Comparison of ENCODE assay signal across 8 cellular contexts in genomic region chr12:53200458-53201169, GRCh38. TPM values are rescaled to one million over a fixed set of nuclear protein-coding genes. Genes with fewer than 3 reads are reported as not detected.
DNase-seq lines count a peak whose midpoint lies in the region; ATAC-seq and TF ChIP-seq lines count a peak whose summit lies in the region.

No MANE protein-coding gene starts in this region.

- H3K79me2 ChIP-seq in mammary epithelial cell (ENCODE audit: insufficient read depth, low read length), result no peaks in the 10 kb centered on the region

- no peaks in the 10 kb centered on the region for H3K36me3 ChIP-seq in mammary epithelial cell (ENCODE audit: insufficient read depth, low read length)

- POLR2A ChIA-PET in activated CD8-positive, alpha-beta T cell treated with anti-CD3 and anti-CD28 coated beads, Interleukin-2, amount 10 ng/mL, durations not matched to agents 7 days and 5 days (lab: Charles Lee), result interaction anchor here (0.8 to 7.9 kb wide), 5 partner anchors 10 to 67 kb away, joined by 4 to 57 read pairs (median 6); partner anchors contain the start of genes CSAD, ESPL1 and ZNF740

- TF ChIP-seq CTCF in osteocyte (IDR thresholded peaks at IDR 0.05) (no peak), mammary epithelial cell (conservative IDR thresholded peaks at IDR 0.05 in 1 of 2, IDR thresholded peaks at IDR 0.05 in 1 of 2; ENCODE audit: extremely low read depth in 1 of 2, insufficient read depth in 1 of 2, low read depth in 1 of 2, low read length in 2 of 2) (no peak)

- no peak overlapping the region for H3K9ac ChIP-seq in mammary epithelial cell (ENCODE audit: insufficient read depth, low read length)

- no peak overlapping the region for H2AFZ ChIP-seq in mammary epithelial cell (ENCODE audit: low read depth, low read length)

- ATAC-seq in HG03103 (IDR thresholded peaks at IDR 0.05; ENCODE audit: low read depth, unreplicated experiment), result peak; percentile 42
- ATAC-seq in activated CD8-positive, alpha-beta T cell treated with anti-CD3 and anti-CD28 coated beads, Interleukin-2, amount 10 ng/mL, durations not matched to agents 7 days and 5 days, result peak; percentile 44
- ATAC-seq in stimulated activated naive CD8-positive, alpha-beta T cell treated with anti-CD3 and anti-CD28 coated beads, Interleukin-15, amount 100 ng/mL, for 72 hours, result peak; percentile 34

- no peaks in the 10 kb centered on the region for H3K27me3 Mint-ChIP-seq in activated CD8-positive, alpha-beta T cell treated with anti-CD3 and anti-CD28 coated beads, Interleukin-2, amount 10 ng/mL, durations not matched to agents 7 days and 5 days (ENCODE audit: low read depth)
- no peaks in the 10 kb centered on the region for H3K27me3 Mint-ChIP-seq in stimulated activated naive CD8-positive, alpha-beta T cell treated with anti-CD3 and anti-CD28 coated beads, Interleukin-15, amount 100 ng/mL, for 72 hours
- H3K27me3 Mint-ChIP-seq in osteocyte (ENCODE audit: unreplicated experiment), result peaks cover 4% of the 10 kb centered on the region

- H3K27ac Mint-ChIP-seq in activated CD8-positive, alpha-beta T cell treated with anti-CD3 and anti-CD28 coated beads, Interleukin-2, amount 10 ng/mL, durations not matched to agents 7 days and 5 days, result peak overlapping the region; percentile 88
- peak overlapping the region; percentile 82 to 84 for H3K27ac Mint-ChIP-seq in stimulated activated naive CD8-positive, alpha-beta T cell treated with anti-CD3 and anti-CD28 coated beads, Interleukin-15, amount 100 ng/mL, for 72 hours
- H3K27ac Mint-ChIP-seq in osteocyte (ENCODE audit: unreplicated experiment), result no peak overlapping the region

- intact Hi-C loops in mammary epithelial cell (cut with micrococcal nuclease), result no loop called here

- in situ Hi-C loops in mammary epithelial cell (cut with MboI; ENCODE audit: low sequenced_read_pairs in 2 of 2), result no loop called here

- BruUV-seq in mammary epithelial cell (replicated peaks; lab: Mats Ljungman, UMichigan), result no TSS peak

- peaks cover 13% of the 10 kb centered on the region for H3K4me1 ChIP-seq in mammary epithelial cell (ENCODE audit: insufficient read depth, low read length)

- 85% methylated on average over 9 of the region's 10 CpGs for WGBS in mammary epithelial cell (ENCODE audit: low coverage, missing lambda C conversion rate)

- no peak overlapping the region for H3K4me2 ChIP-seq in mammary epithelial cell (ENCODE audit: insufficient read depth, low read depth, low read length)

- H3K4me1 Mint-ChIP-seq in activated CD8-positive, alpha-beta T cell treated with anti-CD3 and anti-CD28 coated beads, Interleukin-2, amount 10 ng/mL, durations not matched to agents 7 days and 5 days (ENCODE audit: low read depth), result peaks cover 79% of the 10 kb centered on the region
- peaks cover 79% of the 10 kb centered on the region for H3K4me1 Mint-ChIP-seq in stimulated activated naive CD8-positive, alpha-beta T cell treated with anti-CD3 and anti-CD28 coated beads, Interleukin-15, amount 100 ng/mL, for 72 hours
- peaks cover 5% of the 10 kb centered on the region for H3K4me1 Mint-ChIP-seq in osteocyte (ENCODE audit: unreplicated experiment)

- no peaks in the 10 kb centered on the region for H3K9me3 ChIP-seq in mammary epithelial cell (replicated peaks; ENCODE audit: insufficient read depth, low read length)

- peak; percentile 30 for DNase-seq in activated T-cell treated with anti-CD3 and anti-CD28 coated beads, Interleukin-2, amount 50 U/mL, for 1 hour
- DNase-seq in activated T-cell treated with anti-CD3 and anti-CD28 coated beads for 4 hours (no peak), osteocyte (ENCODE audit: extremely low spot score, unreplicated experiment) (no peak), mammary epithelial cell (no peak), NCI-H524 treated with DMSO at 0.1 percent for 48 hours (lab: John Stamatoyannopoulos, UW) (no peak)
- DNase-seq in activated CD8-positive, alpha-beta T cell treated with anti-CD3 and anti-CD28 coated beads, Interleukin-2, amount 10 ng/mL, durations not matched to agents 7 days and 5 days, result peak; percentile 57
- DNase-seq in stimulated activated naive CD8-positive, alpha-beta T cell treated with anti-CD3 and anti-CD28 coated beads, Interleukin-15, amount 100 ng/mL, for 72 hours, result peak in 1 of 2 donors; percentile 57

- no peak overlapping the region for H3K27ac ChIP-seq in mammary epithelial cell (ENCODE audit: insufficient read depth, low read depth, low read length)

- no peaks in the 10 kb centered on the region for H4K20me1 ChIP-seq in mammary epithelial cell (ENCODE audit: insufficient read depth, low read length)

- H3K36me3 Mint-ChIP-seq in activated CD8-positive, alpha-beta T cell treated with anti-CD3 and anti-CD28 coated beads, Interleukin-2, amount 10 ng/mL, durations not matched to agents 7 days and 5 days (ENCODE audit: low read depth), result peaks cover 81% of the 10 kb centered on the region
- H3K36me3 Mint-ChIP-seq in osteocyte (ENCODE audit: unreplicated experiment), result no peaks in the 10 kb centered on the region

- CTCF ChIA-PET in activated CD8-positive, alpha-beta T cell treated with anti-CD3 and anti-CD28 coated beads, Interleukin-2, amount 10 ng/mL, durations not matched to agents 7 days and 5 days (lab: Charles Lee), result interaction anchor here (0.9 to 6.5 kb wide), 8 partner anchors 12 to 152 kb away, joined by 3 to 58 read pairs (median 4); partner anchors contain the start of genes AAAS and ESPL1
- CTCF ChIA-PET in mammary epithelial cell (lab: Charles Lee; ENCODE audit: low non-redundant PET), result no interaction called here

- dilution Hi-C loops in mammary epithelial cell (cut with HindIII; ENCODE audit: low sequenced_read_pairs), result no loop called here

- peak overlapping the region; percentile 68 for H3K4me3 Mint-ChIP-seq in activated CD8-positive, alpha-beta T cell treated with anti-CD3 and anti-CD28 coated beads, Interleukin-2, amount 10 ng/mL, durations not matched to agents 7 days and 5 days
- peak overlapping the region; percentile 62 to 71 for H3K4me3 Mint-ChIP-seq in stimulated activated naive CD8-positive, alpha-beta T cell treated with anti-CD3 and anti-CD28 coated beads, Interleukin-15, amount 100 ng/mL, for 72 hours
- no peak overlapping the region for H3K4me3 Mint-ChIP-seq in osteocyte (ENCODE audit: unreplicated experiment)

- H3K4me3 ChIP-seq in mammary epithelial cell (replicated peaks in 1 of 3; ENCODE audit: insufficient read depth in 1 of 3, low read depth in 2 of 3, low read length in 3 of 3), result no peak overlapping the region

- no peaks in the 10 kb centered on the region for H3K27me3 ChIP-seq in mammary epithelial cell (ENCODE audit: insufficient read depth, low read length)

- no peaks in the 10 kb centered on the region for H3K9me3 Mint-ChIP-seq in activated CD8-positive, alpha-beta T cell treated with anti-CD3 and anti-CD28 coated beads, Interleukin-2, amount 10 ng/mL, durations not matched to agents 7 days and 5 days (ENCODE audit: insufficient read depth)
- no peaks in the 10 kb centered on the region for H3K9me3 Mint-ChIP-seq in stimulated activated naive CD8-positive, alpha-beta T cell treated with anti-CD3 and anti-CD28 coated beads, Interleukin-15, amount 100 ng/mL, for 72 hours
- H3K9me3 Mint-ChIP-seq in osteocyte (ENCODE audit: unreplicated experiment), result no peaks in the 10 kb centered on the region

RNA-seq across cellular contexts. Expression of gene ITGB7, which starts 6.4 kb away (rescaled TPM):
- total RNA-seq in activated CD8-positive, alpha-beta T cell treated with anti-CD3 and anti-CD28 coated beads, Interleukin-2, amount 10 ng/mL, durations not matched to agents 7 days and 5 days, result 100 to 1,000 TPM; 500 to 503 TPM
- total RNA-seq in osteocyte, result 0.83 TPM in 1 of 2 replicates, not detected in the other
- total RNA-seq in mammary epithelial cell, result 1 to 10 TPM; 1.8 to 3.5 TPM
- 0.33 TPM for polyA plus RNA-seq in mammary epithelial cell
- 7.1 TPM for polyA minus RNA-seq in mammary epithelial cell

RNA-seq across cellular contexts. Expression of gene CSAD, which starts 19.9 kb away (rescaled TPM):
- 10 to 100 TPM; 15.7 to 17.0 TPM for total RNA-seq in activated CD8-positive, alpha-beta T cell treated with anti-CD3 and anti-CD28 coated beads, Interleukin-2, amount 10 ng/mL, durations not matched to agents 7 days and 5 days
- 45.0 and 47.0 TPM in 2 replicates for total RNA-seq in osteocyte
- total RNA-seq in mammary epithelial cell, result 10 to 100 TPM; 10.2 to 22.1 TPM
- polyA plus RNA-seq in mammary epithelial cell, result 7.8 TPM
- 12.7 TPM for polyA minus RNA-seq in mammary epithelial cell

RNA-seq across cellular contexts. Expression of gene ZNF740, which starts 20.1 kb away (rescaled TPM):
- 10 to 100 TPM; 28.2 to 31.4 TPM for total RNA-seq in activated CD8-positive, alpha-beta T cell treated with anti-CD3 and anti-CD28 coated beads, Interleukin-2, amount 10 ng/mL, durations not matched to agents 7 days and 5 days
- total RNA-seq in osteocyte (39.6 and 55.4 TPM in 2 replicates), mammary epithelial cell (10 to 100 TPM; 10.0 to 30.9 TPM)
- 5.9 TPM for polyA plus RNA-seq in mammary epithelial cell
- 33.1 TPM for polyA minus RNA-seq in mammary epithelial cell

RNA-seq across cellular contexts. Expression of gene RARG, which starts 31.4 kb away (rescaled TPM):
- 10 to 100 TPM; 44.1 to 45.9 TPM for total RNA-seq in activated CD8-positive, alpha-beta T cell treated with anti-CD3 and anti-CD28 coated beads, Interleukin-2, amount 10 ng/mL, durations not matched to agents 7 days and 5 days
- total RNA-seq in osteocyte (31.6 and 34.9 TPM in 2 replicates), mammary epithelial cell (10 to 100 TPM; 33.5 to 79.0 TPM)
- 36.3 TPM for polyA plus RNA-seq in mammary epithelial cell
- 56.8 TPM for polyA minus RNA-seq in mammary epithelial cell

Comparison
In these comparisons a context has a peak if more than half of its experiments do, and no peak if none do; other contexts are left out.
1. DNase-seq: peak in activated T-cell treated with anti-CD3 and anti-CD28 coated beads, Interleukin-2, amount 50 U/mL, for 1 hour (single experiment) and activated CD8-positive, alpha-beta T cell treated with anti-CD3 and anti-CD28 coated beads, Interleukin-2, amount 10 ng/mL, durations not matched to agents 7 days and 5 days (single experiment); none in activated T-cell treated with anti-CD3 and anti-CD28 coated beads for 4 hours (single experiment), osteocyte (single experiment), mammary epithelial cell (single experiment) and NCI-H524 treated with DMSO at 0.1 percent for 48 hours (single experiment).
2. RNA of gene ITGB7, which starts 6.4 kb away (total RNA-seq): 500 to 503 TPM in activated CD8-positive, alpha-beta T cell treated with anti-CD3 and anti-CD28 coated beads, Interleukin-2, amount 10 ng/mL, durations not matched to agents 7 days and 5 days; 1.8 to 3.5 TPM in mammary epithelial cell and 0.83 TPM in osteocyte; every median in the first group is over 100 times any median in the second.
3. Peak in every context shown above with its lines, with median percentiles within 50 percentile points of each other: ATAC-seq.